ENCODE assay signal across 15 cellular contexts in the genomic region with DNA sequence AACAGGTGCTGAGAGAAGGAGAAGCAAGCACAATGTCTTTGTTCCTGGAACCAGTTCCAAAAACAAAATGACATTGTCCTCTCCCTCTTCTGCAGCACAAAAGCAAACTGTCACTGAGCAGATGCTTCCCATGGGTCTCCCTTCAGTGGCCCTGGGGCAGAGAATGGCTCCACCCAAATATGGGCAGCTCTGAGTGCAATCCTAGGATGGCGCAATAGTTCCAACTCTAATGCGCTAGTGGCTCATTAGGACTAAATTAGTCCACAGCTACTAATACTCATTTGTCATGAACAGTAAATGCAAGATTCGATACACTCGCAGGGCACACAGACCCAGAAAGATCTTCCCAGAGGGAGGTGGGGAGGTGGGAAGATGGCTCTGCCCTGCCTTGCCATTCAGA.
"Had no signal": no experiment of that assay in that cellular context is flagged by ENCODE, and none has a peak within 500 bp of the region (broad histone marks: within the 10 kb centered on the region; RNA-seq: fewer than 3 reads in every experiment).

No MANE protein-coding gene starts in this region.

- H3K36me3 ChIP-seq: heart left ventricle, pancreas, thyroid gland, uterus had no signal

- ATAC-seq: heart left ventricle, pancreas, right cardiac atrium had no signal

- H3K4me3 ChIP-seq: heart left ventricle, pancreas, smooth muscle cell, thyroid gland, uterus had no signal

- H3K4me1 ChIP-seq: heart left ventricle, pancreas, thyroid gland, uterus had no signal

- DNase-seq: dermis blood vessel endothelial cell; erythroblast; foreskin melanocyte; heart left ventricle; hippocampal formation; mesendoderm; naive B cell; occipital lobe; pancreas; right cardiac atrium; stimulated activated CD4-positive, alpha-beta T cell treated with anti-CD3 and anti-CD28 coated beads, Interleukin-2, amount 100 ng/mL, for 48 hours; stimulated activated naive CD4-positive, alpha-beta T cell treated with Interleukin-2 at 50 U/mL for 16 hours; thyroid gland; uterus had no signal

- H3K9me3 ChIP-seq: pancreas, thyroid gland, uterus had no signal

- H3K27ac ChIP-seq: heart left ventricle, pancreas, thyroid gland, uterus had no signal
